8 cellular contexts compared by ENCODE assay signal in genomic region chr12:54032627-54033100, GRCh38. TPM values are rescaled to one million over a fixed set of nuclear protein-coding genes. Genes with fewer than 3 reads are reported as not detected.
DNase-seq lines count a peak whose midpoint lies in the region; ATAC-seq and TF ChIP-seq lines count a peak whose summit lies in the region.

TSS of gene HOXC5 (plus strand) at chr12:54033050. CDS start at chr12:54033123, 73 bp downstream.

- H3K36me3 ChIP-seq in ovary, result no peaks in the 10 kb centered on the region
- H3K36me3 ChIP-seq in upper lobe of right lung, result no peaks in the 10 kb centered on the region

- peak within 1 kb of the TSS; percentile 49 for H3K4me3 Mint-ChIP-seq in activated T-helper 1 cell treated with anti-CD3 and anti-CD28 coated beads, Interleukin-12 subunit alpha, Interleukin-12 subunit beta, Interleukin-2, Interleukin-4 antibody, amounts not matched to agents 30 ng/mL and 10 ng/mL and 1 ng/mL, durations not matched to agents 14 hours and 24 hours and 36 hours

- H3K27ac ChIP-seq in foreskin keratinocyte (no peak within 1 kb of the TSS), ovary (peak within 1 kb of the TSS; percentile 86 to 95), upper lobe of right lung (no peak within 1 kb of the TSS)

- H3K36me3 Mint-ChIP-seq in activated T-helper 1 cell treated with anti-CD3 and anti-CD28 coated beads, Interleukin-12 subunit alpha, Interleukin-12 subunit beta, Interleukin-2, Interleukin-4 antibody, amounts not matched to agents 30 ng/mL and 10 ng/mL and 1 ng/mL, durations not matched to agents 14 hours and 24 hours and 36 hours (ENCODE audit: low read depth), result no peaks in the 10 kb centered on the region

- H3K9me3 ChIP-seq in ovary, result no peaks in the 10 kb centered on the region
- H3K9me3 ChIP-seq in upper lobe of right lung, result no peaks in the 10 kb centered on the region

- ATAC-seq in foreskin keratinocyte (no peak), upper lobe of right lung (peak; percentile 73)

- intact Hi-C loops in activated T-helper 1 cell treated with anti-CD3 and anti-CD28 coated beads, Interleukin-12 subunit alpha, Interleukin-12 subunit beta, Interleukin-2, Interleukin-4 antibody, amounts not matched to agents 30 ng/mL and 10 ng/mL and 1 ng/mL, durations not matched to agents 14 hours and 24 hours and 36 hours (cut with micrococcal nuclease), result loop anchor here (1.0 to 5.0 kb wide), 6 partner anchors 14 to 169 kb away; no protein-coding TSS in a partner anchor
- intact Hi-C loops in ovary (cut with DNase I), result loop anchor here in 3 of 4 donors (2.0 to 10.0 kb wide), 3 partner anchors 92 to 158 kb away; no protein-coding TSS in a partner anchor
- intact Hi-C loops in upper lobe of right lung (cut with DNase I), result no loop called here

- H3K27me3 Mint-ChIP-seq in activated T-helper 1 cell treated with anti-CD3 and anti-CD28 coated beads, Interleukin-12 subunit alpha, Interleukin-12 subunit beta, Interleukin-2, Interleukin-4 antibody, amounts not matched to agents 30 ng/mL and 10 ng/mL and 1 ng/mL, durations not matched to agents 14 hours and 24 hours and 36 hours (ENCODE audit: insufficient read depth), result peaks cover 79% of the 10 kb centered on the region

- 1% methylated on average over 12 of the region's 12 CpGs for WGBS in ovary, 3 donors

- H3K4me3 ChIP-seq in ovary, result peak within 1 kb of the TSS; percentile 35
- H3K4me3 ChIP-seq in upper lobe of right lung, result peak within 1 kb of the TSS; percentile 33

- TF ChIP-seq POLR2A in ovary (IDR thresholded peaks at IDR 0.05), result no peak

- no peaks in the 10 kb centered on the region for H3K9me3 Mint-ChIP-seq in activated T-helper 1 cell treated with anti-CD3 and anti-CD28 coated beads, Interleukin-12 subunit alpha, Interleukin-12 subunit beta, Interleukin-2, Interleukin-4 antibody, amounts not matched to agents 30 ng/mL and 10 ng/mL and 1 ng/mL, durations not matched to agents 14 hours and 24 hours and 36 hours

- H3K27me3 ChIP-seq in foreskin keratinocyte (no peaks in the 10 kb centered on the region), ovary (no peaks in the 10 kb centered on the region), upper lobe of right lung (peaks cover 94% of the 10 kb centered on the region)

- H3K4me1 Mint-ChIP-seq in activated T-helper 1 cell treated with anti-CD3 and anti-CD28 coated beads, Interleukin-12 subunit alpha, Interleukin-12 subunit beta, Interleukin-2, Interleukin-4 antibody, amounts not matched to agents 30 ng/mL and 10 ng/mL and 1 ng/mL, durations not matched to agents 14 hours and 24 hours and 36 hours (ENCODE audit: low read depth), result peaks cover 20% of the 10 kb centered on the region

- peak within 1 kb of the TSS; percentile 52 for H3K27ac Mint-ChIP-seq in activated T-helper 1 cell treated with anti-CD3 and anti-CD28 coated beads, Interleukin-12 subunit alpha, Interleukin-12 subunit beta, Interleukin-2, Interleukin-4 antibody, amounts not matched to agents 30 ng/mL and 10 ng/mL and 1 ng/mL, durations not matched to agents 14 hours and 24 hours and 36 hours

- peak; percentile 42 for DNase-seq in CMK (ENCODE audit: low read depth)
- peak in 54 of 76 experiments; percentile 2 to 69 (median 30) for DNase-seq in HUDEP-2 (lab: John Stamatoyannopoulos, UW; ENCODE audit: unreplicated experiment in 76 of 76)
- peak; percentile 40 for DNase-seq in OCI-M2 (lab: John Stamatoyannopoulos, UW; ENCODE audit: unreplicated experiment)
- peak; percentile 48 for DNase-seq in activated T-helper 1 cell treated with anti-CD3 and anti-CD28 coated beads, Interleukin-12 subunit alpha, Interleukin-12 subunit beta, Interleukin-2, Interleukin-4 antibody, amounts not matched to agents 30 ng/mL and 10 ng/mL and 1 ng/mL, durations not matched to agents 14 hours and 24 hours and 36 hours (ENCODE audit: low spot score)
- peak in 1 of 2 donors; percentile 77 for DNase-seq in foreskin keratinocyte
- peak; percentile 78 to 90 (median 88) for DNase-seq in ovary
- DNase-seq in upper lobe of right lung, result peak; percentile 72
- DNase-seq in cerebellar nuclear complex (lab: John Stamatoyannopoulos, UW), result no peak

- peaks cover 13% of the 10 kb centered on the region for H3K4me1 ChIP-seq in foreskin keratinocyte
- H3K4me1 ChIP-seq in ovary (ENCODE audit: insufficient read depth), result peaks cover 10% of the 10 kb centered on the region
- no peaks in the 10 kb centered on the region for H3K4me1 ChIP-seq in upper lobe of right lung

- no peak for TF ChIP-seq EP300 in ovary (IDR thresholded peaks at IDR 0.05)

- TF ChIP-seq CTCF in foreskin keratinocyte (conservative IDR thresholded peaks at IDR 0.05) (peak; percentile 91), ovary (IDR thresholded peaks at IDR 0.05) (peak; percentile 88 to 97 (median 92)), upper lobe of right lung (IDR thresholded peaks at IDR 0.05) (peak; percentile 83)

RNA-seq across cellular contexts. Expression of gene HOXC5, which starts in this region (rescaled TPM):
- not detected in 2 replicates for total RNA-seq in activated T-helper 1 cell treated with anti-CD3 and anti-CD28 coated beads, Interleukin-12 subunit alpha, Interleukin-12 subunit beta, Interleukin-2, Interleukin-4 antibody, amounts not matched to agents 30 ng/mL and 10 ng/mL and 1 ng/mL, durations not matched to agents 14 hours and 24 hours and 36 hours
- total RNA-seq in foreskin keratinocyte (0.67 and 0.85 TPM in 2 replicates), ovary (10 to 100 TPM in 1 of 7 donors, 1 to 10 TPM in 6; 1.8 to 11.0 (median 3.6) TPM), upper lobe of right lung (not detected)
- polyA plus RNA-seq in foreskin keratinocyte (0.75 and 0.93 TPM in 2 replicates), ovary (1 to 10 TPM; 2.1 to 2.2 TPM)

Comparison
In these comparisons a context has a peak if more than half of its experiments do, and no peak if none do; other contexts are left out.
1. Peak in DNase-seq in activated T-helper 1 cell treated with anti-CD3 and anti-CD28 coated beads, Interleukin-12 subunit alpha, Interleukin-12 subunit beta, Interleukin-2, Interleukin-4 antibody, amounts not matched to agents 30 ng/mL and 10 ng/mL and 1 ng/mL, durations not matched to agents 14 hours and 24 hours and 36 hours; RNA of the gene not detected or under 1 TPM.
2. Peak in DNase-seq, ATAC-seq and H3K4me3 ChIP-seq in upper lobe of right lung; RNA of the gene not detected or under 1 TPM.
3. DNase-seq: peak in CMK (single experiment), HUDEP-2 (54 of 76), OCI-M2 (single experiment) and ovary (5 of 5); none in cerebellar nuclear complex (0 of 2).
4. H3K27ac ChIP-seq: peak in ovary (2 of 2); none in foreskin keratinocyte (single experiment) and upper lobe of right lung (single experiment).
5. Peak in every context shown above with its lines, with median percentiles within 50 percentile points of each other: CTCF ChIP-seq.